Comparison of ENCODE assay signal across 1 cellular context in genomic region chr4:156673483-156673882, GRCh38.
TF ChIP-seq lines count a peak whose summit lies in the region.

No MANE protein-coding gene starts in this region.

TF ChIP-seq in SK-N-SH, 30 proteins besides CTCF, POLR2A, EP300 and RAD21 (continued from another document):
- TF ChIP-seq USF2 (IDR thresholded peaks at IDR 0.05; ENCODE audit: borderline replicate concordance, low read depth, low read length) = no peak
